9 cellular contexts compared by ENCODE assay signal in the genomic region with DNA sequence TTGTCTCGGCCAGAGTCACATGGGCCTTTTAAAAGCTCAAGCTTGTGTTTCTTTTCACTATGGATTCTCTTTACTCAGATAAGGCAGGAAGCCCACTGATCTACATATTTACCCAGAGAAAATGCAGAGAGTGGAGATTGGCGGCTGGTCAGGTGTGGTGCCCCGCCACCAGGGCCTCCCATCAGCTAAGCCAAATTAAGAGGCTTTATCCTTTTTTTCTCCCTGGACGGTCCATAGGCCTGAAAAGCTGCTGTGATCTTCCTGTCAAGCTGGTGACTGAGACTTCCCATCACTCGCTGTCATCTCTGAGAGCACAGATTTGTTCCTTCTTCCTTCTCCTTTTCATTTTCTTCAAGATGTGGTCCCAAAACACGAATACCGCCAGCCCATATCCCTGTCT. TPM values are rescaled to one million over a fixed set of nuclear protein-coding genes. Genes with fewer than 3 reads are reported as not detected.
DNase-seq lines count a peak whose midpoint lies in the region; ATAC-seq and TF ChIP-seq lines count a peak whose summit lies in the region.
"Had no signal": no experiment of that assay in that cellular context is flagged by ENCODE, and none has a peak within 500 bp of the region (broad histone marks: within the 10 kb centered on the region; RNA-seq: fewer than 3 reads in every experiment).

No MANE protein-coding gene starts in this region.

- ATAC-seq in activated T-cell treated with anti-CD3 and anti-CD28 coated beads, Interleukin-2, amount 50 U/mL, for 72 hours (replicated peaks in 1 of 2): no peak
- no peak for ATAC-seq in activated naive CD8-positive, alpha-beta T cell treated with anti-CD3 and anti-CD28 coated beads, Interleukin-2, amount 10 ng/mL, durations not matched to agents 7 days and 5 days (ENCODE audit: low read depth)
- no peak for ATAC-seq in right lobe of liver

- peak overlapping the region; percentile 95 to 100 (median 96) for H3K4me3 ChIP-seq in right lobe of liver

- DNase-seq in activated T-cell treated with anti-CD3 and anti-CD28 coated beads, Interleukin-2, amount 50 U/mL, for 72 hours: no peak
- DNase-seq in activated T-cell treated with anti-CD3 and anti-CD28 coated beads, Interleukin-2, amount 50 U/mL, for 48 hours: no peak
- no peak for DNase-seq in activated naive CD8-positive, alpha-beta T cell treated with anti-CD3 and anti-CD28 coated beads, Interleukin-2, amount 10 ng/mL, durations not matched to agents 7 days and 5 days
- DNase-seq in right lobe of liver: no peak
- DNase-seq in type B pancreatic cell (ENCODE audit: extremely low spot score, unreplicated experiment): no peak
- DNase-seq in posterior cingulate gyrus: no peak
- no peak for DNase-seq in DMS79 (lab: John Stamatoyannopoulos, UW)
- DNase-seq in A172 (ENCODE audit: low spot score): no peak
- DNase-seq: NCI-H748 treated with DMSO at 0.1 percent for 48 hours had no signal

- no peaks in the 10 kb centered on the region for H3K27me3 ChIP-seq in right lobe of liver

- H3K9me3 Mint-ChIP-seq in activated T-cell treated with anti-CD3 and anti-CD28 coated beads, Interleukin-2, amount 50 U/mL, for 72 hours: no peaks in the 10 kb centered on the region
- no peaks in the 10 kb centered on the region for H3K9me3 Mint-ChIP-seq in activated naive CD8-positive, alpha-beta T cell treated with anti-CD3 and anti-CD28 coated beads, Interleukin-2, amount 10 ng/mL, durations not matched to agents 7 days and 5 days
- no peaks in the 10 kb centered on the region for H3K9me3 Mint-ChIP-seq in type B pancreatic cell

- peaks cover 33 to 57% of the 10 kb centered on the region in 2 donors for H3K36me3 Mint-ChIP-seq in activated T-cell treated with anti-CD3 and anti-CD28 coated beads, Interleukin-2, amount 50 U/mL, for 72 hours (ENCODE audit: insufficient read depth in 2 of 2)
- peaks cover 31% of the 10 kb centered on the region for H3K36me3 Mint-ChIP-seq in activated naive CD8-positive, alpha-beta T cell treated with anti-CD3 and anti-CD28 coated beads, Interleukin-2, amount 10 ng/mL, durations not matched to agents 7 days and 5 days
- peaks cover 37% of the 10 kb centered on the region for H3K36me3 Mint-ChIP-seq in type B pancreatic cell

- POLR2A ChIA-PET in activated naive CD8-positive, alpha-beta T cell treated with anti-CD3 and anti-CD28 coated beads, Interleukin-2, amount 10 ng/mL, durations not matched to agents 7 days and 5 days (lab: Charles Lee): interaction anchor here (0.8 to 1.6 kb wide), 3 partner anchors 62 to 96 kb away, joined by 3 to 9 read pairs (median 3); partner anchors contain the start of genes CATSPERD and RPL36

- peaks cover 74% of the 10 kb centered on the region for H3K4me1 Mint-ChIP-seq in activated T-cell treated with anti-CD3 and anti-CD28 coated beads, Interleukin-2, amount 50 U/mL, for 72 hours (ENCODE audit: low read depth)
- H3K4me1 Mint-ChIP-seq in activated naive CD8-positive, alpha-beta T cell treated with anti-CD3 and anti-CD28 coated beads, Interleukin-2, amount 10 ng/mL, durations not matched to agents 7 days and 5 days: peaks cover 54% of the 10 kb centered on the region
- peaks cover 44% of the 10 kb centered on the region for H3K4me1 Mint-ChIP-seq in type B pancreatic cell (ENCODE audit: unreplicated experiment)

- no peak for TF ChIP-seq CTCF in right lobe of liver (IDR thresholded peaks at IDR 0.05)
- TF ChIP-seq CTCF in type B pancreatic cell (conservative IDR thresholded peaks at IDR 0.05): no peak

- H3K27ac ChIP-seq in right lobe of liver: peak overlapping the region in 1 of 3 donors; percentile 95

- WGBS in right lobe of liver (ENCODE audit: insufficient coverage, low coverage, low lambda C conversion rate, missing lambda C conversion rate): 23% methylated on average over 7 of the region's 7 CpGs

- no peaks in the 10 kb centered on the region for H3K27me3 Mint-ChIP-seq in activated T-cell treated with anti-CD3 and anti-CD28 coated beads, Interleukin-2, amount 50 U/mL, for 72 hours (ENCODE audit: low read depth)
- H3K27me3 Mint-ChIP-seq in activated naive CD8-positive, alpha-beta T cell treated with anti-CD3 and anti-CD28 coated beads, Interleukin-2, amount 10 ng/mL, durations not matched to agents 7 days and 5 days: no peaks in the 10 kb centered on the region
- H3K27me3 Mint-ChIP-seq in type B pancreatic cell: no peaks in the 10 kb centered on the region

- peaks cover 0 to 66% (median 20%) of the 10 kb centered on the region in 4 donors for H3K4me1 ChIP-seq in right lobe of liver

- TF ChIP-seq POLR2A in right lobe of liver (IDR thresholded peaks at IDR 0.05): no peak

- intact Hi-C loops in right lobe of liver (cut with DNase I): loop anchor here in 1 of 2 donors (5.0 kb wide), 1 partner anchor 48 kb away; no protein-coding TSS in a partner anchor
- intact Hi-C loops in posterior cingulate gyrus (cut with DNase I): no loop called here

- peaks cover 0 to 37% (median 18%) of the 10 kb centered on the region in 4 donors for H3K36me3 ChIP-seq in right lobe of liver

- no peaks in the 10 kb centered on the region for H3K9me3 ChIP-seq in right lobe of liver

- H3K27ac Mint-ChIP-seq in activated T-cell treated with anti-CD3 and anti-CD28 coated beads, Interleukin-2, amount 50 U/mL, for 72 hours: peak overlapping the region; percentile 96
- H3K27ac Mint-ChIP-seq in activated naive CD8-positive, alpha-beta T cell treated with anti-CD3 and anti-CD28 coated beads, Interleukin-2, amount 10 ng/mL, durations not matched to agents 7 days and 5 days: peak overlapping the region; percentile 82
- peak overlapping the region; percentile 100 for H3K27ac Mint-ChIP-seq in type B pancreatic cell

- peak overlapping the region; percentile 100 for H3K4me3 Mint-ChIP-seq in activated T-cell treated with anti-CD3 and anti-CD28 coated beads, Interleukin-2, amount 50 U/mL, for 72 hours
- H3K4me3 Mint-ChIP-seq in activated naive CD8-positive, alpha-beta T cell treated with anti-CD3 and anti-CD28 coated beads, Interleukin-2, amount 10 ng/mL, durations not matched to agents 7 days and 5 days: peak overlapping the region; percentile 99
- H3K4me3 Mint-ChIP-seq in type B pancreatic cell: peak overlapping the region; percentile 100

RNA-seq across cellular contexts. Expression of gene SAFB, which starts 1.9 kb away (rescaled TPM):
- 100 to 1,000 TPM; 108 to 112 TPM for total RNA-seq in activated T-cell treated with anti-CD3 and anti-CD28 coated beads, Interleukin-2, amount 50 U/mL, for 72 hours
- total RNA-seq in activated naive CD8-positive, alpha-beta T cell treated with anti-CD3 and anti-CD28 coated beads, Interleukin-2, amount 10 ng/mL, durations not matched to agents 7 days and 5 days: 100 to 1,000 TPM; 144 to 147 TPM
- 10 to 100 TPM; 31.2 to 45.7 (median 32.8) TPM for total RNA-seq in right lobe of liver
- total RNA-seq in type B pancreatic cell (ENCODE audit: low replicate concordance): 103 and 127 TPM in 2 replicates
- 25.7 and 31.5 TPM in 2 replicates for total RNA-seq in A172 (2014; rRNA removed; shearing (Covaris generic))

RNA-seq across cellular contexts. Expression of gene SAFB2, which starts 2.2 kb away (rescaled TPM):
- total RNA-seq in activated T-cell treated with anti-CD3 and anti-CD28 coated beads, Interleukin-2, amount 50 U/mL, for 72 hours: 100 to 1,000 TPM in 1 of 2 donors, 10 to 100 TPM in 1; 83.2 to 106 TPM
- 100 to 1,000 TPM; 131 to 140 TPM for total RNA-seq in activated naive CD8-positive, alpha-beta T cell treated with anti-CD3 and anti-CD28 coated beads, Interleukin-2, amount 10 ng/mL, durations not matched to agents 7 days and 5 days
- 10 to 100 TPM; 16.9 to 48.9 (median 41.7) TPM for total RNA-seq in right lobe of liver
- 60.9 and 93.4 TPM in 2 replicates for total RNA-seq in type B pancreatic cell (ENCODE audit: low replicate concordance)
- total RNA-seq in A172 (2014; rRNA removed; shearing (Covaris generic)): 18.5 and 22.4 TPM in 2 replicates

RNA-seq across cellular contexts. Expression of gene MICOS13, which starts 55.6 kb away (rescaled TPM):
- 10 to 100 TPM; 33.8 to 34.1 TPM for total RNA-seq in activated T-cell treated with anti-CD3 and anti-CD28 coated beads, Interleukin-2, amount 50 U/mL, for 72 hours
- 10 to 100 TPM; 42.6 to 44.1 TPM for total RNA-seq in activated naive CD8-positive, alpha-beta T cell treated with anti-CD3 and anti-CD28 coated beads, Interleukin-2, amount 10 ng/mL, durations not matched to agents 7 days and 5 days
- total RNA-seq in right lobe of liver (10 to 100 TPM; 24.2 to 54.3 (median 33.7) TPM), type B pancreatic cell (ENCODE audit: low replicate concordance) (42.2 and 50.0 TPM in 2 replicates)
- 49.6 and 81.0 TPM in 2 replicates for total RNA-seq in A172 (2014; rRNA removed; shearing (Covaris generic))

RNA-seq across cellular contexts. Expression of gene HSD11B1L, which starts 56.1 kb away (rescaled TPM):
- 1 to 10 TPM; 3.0 to 5.1 TPM for total RNA-seq in activated T-cell treated with anti-CD3 and anti-CD28 coated beads, Interleukin-2, amount 50 U/mL, for 72 hours
- 1 to 10 TPM; 2.2 to 4.1 TPM for total RNA-seq in activated naive CD8-positive, alpha-beta T cell treated with anti-CD3 and anti-CD28 coated beads, Interleukin-2, amount 10 ng/mL, durations not matched to agents 7 days and 5 days
- total RNA-seq in right lobe of liver (10 to 100 TPM in 1 of 6 experiments, 1 to 10 TPM in 5; 1.6 to 10.3 (median 4.0) TPM), type B pancreatic cell (ENCODE audit: low replicate concordance) (6.2 and 11.0 TPM in 2 replicates)
- total RNA-seq in A172 (2014; rRNA removed; shearing (Covaris generic)): 24.1 and 58.4 TPM in 2 replicates

RNA-seq across cellular contexts. Expression of gene TINCR, which starts 57.0 kb away (rescaled TPM):
- under 1 TPM; 0.91 to 0.93 TPM for total RNA-seq in activated T-cell treated with anti-CD3 and anti-CD28 coated beads, Interleukin-2, amount 50 U/mL, for 72 hours
- total RNA-seq in activated naive CD8-positive, alpha-beta T cell treated with anti-CD3 and anti-CD28 coated beads, Interleukin-2, amount 10 ng/mL, durations not matched to agents 7 days and 5 days: under 1 TPM; 0.99 to 1.00 TPM
- total RNA-seq in right lobe of liver (under 1 TPM in 1 of 6 experiments, not detected in 5; 0.44 TPM), type B pancreatic cell (ENCODE audit: low replicate concordance) (9.0 and 52.4 TPM in 2 replicates)
- 0.50 and 1.8 TPM in 2 replicates for total RNA-seq in A172 (2014; rRNA removed; shearing (Covaris generic))
